In the genomic region with DNA sequence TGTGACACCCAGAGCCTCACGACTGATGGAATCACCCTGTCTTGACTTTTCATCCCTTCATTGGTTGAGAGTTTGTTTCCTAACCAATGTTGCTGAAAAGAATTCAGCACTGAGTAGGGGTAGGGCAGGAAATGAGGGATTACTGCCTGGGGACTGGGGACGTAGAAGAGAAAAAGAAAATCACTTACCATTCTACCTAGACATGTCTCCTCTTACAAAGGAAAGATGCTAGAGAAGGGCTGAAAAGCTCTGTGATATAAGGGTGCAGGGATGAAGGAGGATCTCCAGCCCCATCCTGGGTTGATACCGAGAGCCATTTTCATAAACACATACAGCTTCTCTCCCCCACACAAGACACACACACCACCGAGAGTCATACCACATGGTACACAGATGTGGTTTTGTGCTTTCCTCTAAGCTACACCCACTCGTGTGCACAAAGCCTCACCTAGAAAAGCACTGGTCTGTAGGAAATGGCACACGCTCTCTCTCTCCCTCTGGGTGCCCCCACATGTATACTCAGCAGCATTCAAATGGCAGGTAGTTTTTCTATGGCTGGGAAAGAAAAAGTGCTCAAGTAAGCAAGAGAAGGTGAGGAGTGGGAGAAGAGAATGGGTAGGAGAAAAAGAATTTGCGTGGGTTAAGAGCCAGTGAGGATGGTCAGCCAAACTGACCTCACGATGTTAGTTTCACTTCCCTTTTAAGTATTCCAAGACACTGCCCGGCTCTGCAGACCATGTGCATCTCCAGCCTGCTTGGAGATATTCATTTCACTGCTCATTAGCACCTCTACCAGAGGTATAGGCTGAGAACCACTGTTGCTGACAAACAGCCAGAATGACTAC, we compare ENCODE assay signal across 8 cellular contexts.
DNase-seq lines count a peak whose midpoint lies in the region; ATAC-seq and TF ChIP-seq lines count a peak whose summit lies in the region.

No MANE protein-coding gene starts in this region.

- H3K4me1 ChIP-seq in HEK293 (ENCODE audit: control insufficient read depth, insufficient read depth, low read length) (no peaks in the 10 kb centered on the region), heart right ventricle (peaks cover 0 to 63% (median 40%) of the 10 kb centered on the region in 9 donors)

- CTCF ChIA-PET in HEK293 (lab: Yijun Ruan, JAX) (no interaction called here), RWPE1 (lab: Yijun Ruan, JAX) (no interaction called here)
- CTCF ChIA-PET in activated CD8-positive, alpha-beta T cell treated with anti-CD3 and anti-CD28 coated beads for 36 hours (lab: Charles Lee): interaction anchor here (0.9 kb wide), 1 partner anchor 220 kb away, joined by 3 read pairs; no protein-coding TSS in a partner anchor

- H3K27me3 ChIP-seq in heart right ventricle: no peaks in the 10 kb centered on the region

- DNase-seq in AG10803 (ENCODE audit: low read depth) (peak; percentile 53), heart right ventricle (no peak), hippocampal formation (lab: John Stamatoyannopoulos, UW) (no peak), RWPE1 (ENCODE audit: low spot score) (no peak)
- peak; percentile 67 for DNase-seq in activated CD8-positive, alpha-beta T cell treated with anti-CD3 and anti-CD28 coated beads for 36 hours
- peak in 2 of 3 experiments; percentile 10 to 17 for DNase-seq in stimulated activated CD4-positive, alpha-beta T cell treated with anti-CD3 and anti-CD28 coated beads, TNF-alpha, amount 100 ng/mL, for 4 hours (ENCODE audit: low read depth in 3 of 3)
- no peak for DNase-seq in NK-92 treated with Interleukin-12 subunit alpha and Interleukin-12 subunit beta, amount 100 ng/mL, for 24 hours (lab: John Stamatoyannopoulos, UW)

- WGBS in heart right ventricle, 2 donors: 34 to 35% methylated on average over 9 of the region's 9 CpGs

- H3K27me3 Mint-ChIP-seq in activated CD8-positive, alpha-beta T cell treated with anti-CD3 and anti-CD28 coated beads for 36 hours: no peaks in the 10 kb centered on the region

- H3K27ac Mint-ChIP-seq in activated CD8-positive, alpha-beta T cell treated with anti-CD3 and anti-CD28 coated beads for 36 hours: peak overlapping the region; percentile 78

- H3K4me3 ChIP-seq in AG10803 (ENCODE audit: low read length): peak overlapping the region; percentile 38
- H3K4me3 ChIP-seq in HEK293 (ENCODE audit: low read depth, low read length): no peak overlapping the region
- H3K4me3 ChIP-seq in heart right ventricle: peak overlapping the region in 7 of 10 donors; percentile 17 to 38 (median 32)

- H3K9me3 Mint-ChIP-seq in activated CD8-positive, alpha-beta T cell treated with anti-CD3 and anti-CD28 coated beads for 36 hours: no peaks in the 10 kb centered on the region

- no peaks in the 10 kb centered on the region for H3K36me3 ChIP-seq in HEK293 (ENCODE audit: control insufficient read depth in 2 of 2, insufficient read depth in 1 of 2, low read length in 2 of 2)
- H3K36me3 ChIP-seq in heart right ventricle: peaks cover 0 to 30% (median 18%) of the 10 kb centered on the region in 9 donors

- H3K9me3 ChIP-seq in HEK293 (ENCODE audit: control insufficient read depth, insufficient read depth, low read depth, low read length): no peaks in the 10 kb centered on the region
- H3K9me3 ChIP-seq in heart right ventricle: no peaks in the 10 kb centered on the region

- POLR2A ChIA-PET in HEK293 (lab: Yijun Ruan, JAX): no interaction called here
- POLR2A ChIA-PET in activated CD8-positive, alpha-beta T cell treated with anti-CD3 and anti-CD28 coated beads for 36 hours (lab: Charles Lee): interaction anchor here (0.6 kb wide), 1 partner anchor 15 kb away, joined by 4 read pairs; no protein-coding TSS in a partner anchor
- POLR2A ChIA-PET in RWPE1 (lab: Yijun Ruan, JAX; ENCODE audit: low non-redundant PET): no interaction called here

- no peak overlapping the region for H3K27ac ChIP-seq in HEK293 (ENCODE audit: extremely low read depth, low read depth, low read length)
- peak overlapping the region; percentile 25 to 85 (median 68) for H3K27ac ChIP-seq in heart right ventricle
- no peak overlapping the region for H3K27ac ChIP-seq in RWPE1

- peak; percentile 92 for ATAC-seq in activated CD8-positive, alpha-beta T cell treated with anti-CD3 and anti-CD28 coated beads for 36 hours
- ATAC-seq in heart right ventricle: peak; percentile 53 to 77 (median 72)

- H3K4me3 Mint-ChIP-seq in activated CD8-positive, alpha-beta T cell treated with anti-CD3 and anti-CD28 coated beads for 36 hours: peak overlapping the region; percentile 46

- peaks cover 20% of the 10 kb centered on the region for H3K4me1 Mint-ChIP-seq in activated CD8-positive, alpha-beta T cell treated with anti-CD3 and anti-CD28 coated beads for 36 hours (ENCODE audit: low read depth)

- TF ChIP-seq CTCF in AG10803 (conservative IDR thresholded peaks at IDR 0.05; ENCODE audit: low read length) (no peak), HEK293 (tag by site-specific recombination; IDR thresholded peaks at IDR 0.05) (no peak), heart right ventricle (IDR thresholded peaks at IDR 0.05) (no peak), RWPE1 (conservative IDR thresholded peaks at IDR 0.05; ENCODE audit: low read depth) (no peak)
- TF ChIP-seq CTCF in activated CD8-positive, alpha-beta T cell treated with anti-CD3 and anti-CD28 coated beads for 36 hours (IDR thresholded peaks at IDR 0.05): no peak

- intact Hi-C loops in activated CD8-positive, alpha-beta T cell treated with anti-CD3 and anti-CD28 coated beads for 36 hours (cut with micrococcal nuclease): no loop called here
- intact Hi-C loops in heart right ventricle (cut with DNase I): loop anchor here in 1 of 10 donors (5.0 to 10.0 kb wide), 2 partner anchors 83 to 300 kb away; no protein-coding TSS in a partner anchor

- H3K36me3 Mint-ChIP-seq in activated CD8-positive, alpha-beta T cell treated with anti-CD3 and anti-CD28 coated beads for 36 hours (ENCODE audit: low read depth): peaks cover 3% of the 10 kb centered on the region

TF ChIP-seq in HEK293, 187 proteins besides CTCF, POLR2A, EP300 and RAD21:
- TF ChIP-seq ZNF580 (tag by site-specific recombination; IDR thresholded peaks at IDR 0.05) (no peak), OVOL3 (tag by site-specific recombination; IDR thresholded peaks at IDR 0.05) (no peak), ZFHX2 (tag by site-specific recombination; conservative IDR thresholded peaks at IDR 0.05) (peak; percentile 42), EGR2 (tag by site-specific recombination; IDR thresholded peaks at IDR 0.05; ENCODE audit: low read depth) (peak; percentile 19; the same call in 1 of the 2 replicates), ZNF404 (tag by site-specific recombination; IDR thresholded peaks at IDR 0.05) (no peak), ZNF221 (tag by site-specific recombination; IDR thresholded peaks at IDR 0.05; ENCODE audit: borderline replicate concordance) (no peak)
- TF ChIP-seq, protein P1, sequence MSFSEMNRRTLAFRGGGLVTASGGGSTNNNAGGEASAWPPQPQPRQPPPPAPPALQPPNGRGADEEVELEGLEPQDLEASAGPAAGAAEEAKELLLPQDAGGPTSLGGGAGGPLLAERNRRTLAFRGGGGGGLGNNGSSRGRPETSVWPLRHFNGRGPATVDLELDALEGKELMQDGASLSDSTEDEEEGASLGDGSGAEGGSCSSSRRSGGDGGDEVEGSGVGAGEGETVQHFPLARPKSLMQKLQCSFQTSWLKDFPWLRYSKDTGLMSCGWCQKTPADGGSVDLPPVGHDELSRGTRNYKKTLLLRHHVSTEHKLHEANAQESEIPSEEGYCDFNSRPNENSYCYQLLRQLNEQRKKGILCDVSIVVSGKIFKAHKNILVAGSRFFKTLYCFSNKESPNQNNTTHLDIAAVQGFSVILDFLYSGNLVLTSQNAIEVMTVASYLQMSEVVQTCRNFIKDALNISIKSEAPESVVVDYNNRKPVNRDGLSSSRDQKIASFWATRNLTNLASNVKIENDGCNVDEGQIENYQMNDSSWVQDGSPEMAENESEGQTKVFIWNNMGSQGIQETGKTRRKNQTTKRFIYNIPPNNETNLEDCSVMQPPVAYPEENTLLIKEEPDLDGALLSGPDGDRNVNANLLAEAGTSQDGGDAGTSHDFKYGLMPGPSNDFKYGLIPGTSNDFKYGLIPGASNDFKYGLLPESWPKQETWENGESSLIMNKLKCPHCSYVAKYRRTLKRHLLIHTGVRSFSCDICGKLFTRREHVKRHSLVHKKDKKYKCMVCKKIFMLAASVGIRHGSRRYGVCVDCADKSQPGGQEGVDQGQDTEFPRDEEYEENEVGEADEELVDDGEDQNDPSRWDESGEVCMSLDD (tag by site-specific recombination; IDR thresholded peaks at IDR 0.05): no peak

Comparison
In these comparisons a context has a peak if more than half of its experiments do, and no peak if none do; other contexts are left out.
1. DNase-seq: peak in AG10803 (single experiment), activated CD8-positive, alpha-beta T cell treated with anti-CD3 and anti-CD28 coated beads for 36 hours (single experiment) and stimulated activated CD4-positive, alpha-beta T cell treated with anti-CD3 and anti-CD28 coated beads, TNF-alpha, amount 100 ng/mL, for 4 hours (2 of 3); none in heart right ventricle (0 of 2), NK-92 treated with Interleukin-12 subunit alpha and Interleukin-12 subunit beta, amount 100 ng/mL, for 24 hours (single experiment), hippocampal formation (0 of 2) and RWPE1 (single experiment).
2. H3K27ac ChIP-seq: peak in heart right ventricle (10 of 10); none in HEK293 (single experiment) and RWPE1 (single experiment).